8 cellular contexts compared by ENCODE assay signal in the genomic region with DNA sequence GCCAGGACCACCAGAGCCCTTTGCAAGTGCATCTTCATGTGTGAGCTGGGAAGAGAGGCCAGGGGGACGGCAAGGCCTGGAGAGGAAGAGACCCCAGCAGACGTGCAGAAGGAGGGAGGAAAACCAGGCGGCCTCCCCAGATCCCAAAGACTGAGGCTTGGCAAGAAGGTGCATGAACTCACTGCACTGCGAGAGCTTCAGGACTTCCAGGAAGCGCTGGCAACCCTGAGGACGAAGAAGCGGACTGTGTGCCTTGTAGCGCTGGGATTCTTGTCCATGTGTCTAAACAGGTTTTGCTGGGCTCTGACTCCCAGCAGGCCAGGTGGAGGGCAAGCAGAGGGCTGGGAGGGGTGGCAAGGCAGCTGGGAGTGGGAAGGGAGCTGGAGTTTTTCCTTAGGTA. TPM values are rescaled to one million over a fixed set of nuclear protein-coding genes. Genes with fewer than 3 reads are reported as not detected.
A peak's percentile ranks its signal among the peaks of the same experiment; 100 is the strongest.
DNase-seq lines count a peak whose midpoint lies in the region; ATAC-seq and TF ChIP-seq lines count a peak whose summit lies in the region.

No MANE protein-coding gene starts in this region.

- H3K4me3 ChIP-seq in ACC112 (ENCODE audit: low read depth, low read length) = peak overlapping the region; percentile 95
- no peak overlapping the region for H3K4me3 ChIP-seq in naive thymus-derived CD4-positive, alpha-beta T cell (ENCODE audit: low read length)

- DNase-seq in chondrocyte (ENCODE audit: low spot score) (no peak), NOMO-1 treated with dmso at 0.1 percent for 144 hours (lab: John Stamatoyannopoulos, UW; ENCODE audit: unreplicated experiment) (no peak)
- DNase-seq in naive thymus-derived CD4-positive, alpha-beta T cell = no peak

- H3K27ac ChIP-seq in ACC112 (ENCODE audit: low read depth, low read length) = peak overlapping the region; percentile 69; the same call in 1 of the 2 replicates
- peak overlapping the region; percentile 84 for H3K27ac ChIP-seq in naive thymus-derived CD4-positive, alpha-beta T cell (ENCODE audit: low read depth, low read length)

- TF ChIP-seq CTCF in chondrocyte (IDR thresholded peaks at IDR 0.05) = no peak

- no peaks in the 10 kb centered on the region for H3K36me3 ChIP-seq in ACC112 (ENCODE audit: insufficient read depth, low read length)
- peaks cover 0 to 3% (median 0%) of the 10 kb centered on the region in 3 experiments for H3K36me3 ChIP-seq in naive thymus-derived CD4-positive, alpha-beta T cell (ENCODE audit: control insufficient read depth in 2 of 3, insufficient read depth in 3 of 3, low read length in 3 of 3)

- H3K4me1 Mint-ChIP-seq in IgD-negative memory B cell = peaks cover 36 to 42% (median 39%) of the 10 kb centered on the region in 3 donors
- peaks cover 72% of the 10 kb centered on the region for H3K4me1 Mint-ChIP-seq in chondrocyte (ENCODE audit: low read depth)
- peaks cover 35 to 55% (median 47%) of the 10 kb centered on the region in 7 donors for H3K4me1 Mint-ChIP-seq in naive thymus-derived CD4-positive, alpha-beta T cell

- H3K27me3 ChIP-seq in ACC112 (ENCODE audit: insufficient read depth, low read length) = no peaks in the 10 kb centered on the region
- no peaks in the 10 kb centered on the region for H3K27me3 ChIP-seq in naive thymus-derived CD4-positive, alpha-beta T cell (ENCODE audit: control insufficient read depth in 2 of 2, insufficient read depth in 2 of 2, low read length in 2 of 2)

- no peaks in the 10 kb centered on the region for H3K36me3 Mint-ChIP-seq in IgD-negative memory B cell
- peaks cover 6% of the 10 kb centered on the region for H3K36me3 Mint-ChIP-seq in chondrocyte (ENCODE audit: low read depth)
- peaks cover 0 to 4% (median 2%) of the 10 kb centered on the region in 5 donors for H3K36me3 Mint-ChIP-seq in naive thymus-derived CD4-positive, alpha-beta T cell

- H2AFZ ChIP-seq in ACC112 (ENCODE audit: low read length, unreplicated experiment) = peak overlapping the region; percentile 11

- intact Hi-C loops in naive thymus-derived CD4-positive, alpha-beta T cell (cut with micrococcal nuclease) = loop anchor here in 1 of 2 donors (10.0 kb wide), 2 partner anchors 686 to 1896 kb away; partner anchors contain the start of genes ALDH6A1 and LIN52

- H3K4me3 Mint-ChIP-seq in IgD-negative memory B cell (peak overlapping the region; percentile 77 to 97 (median 80)), chondrocyte (ENCODE audit: unreplicated experiment) (peak overlapping the region; percentile 80)
- peak overlapping the region; percentile 80 to 99 (median 88) for H3K4me3 Mint-ChIP-seq in naive thymus-derived CD4-positive, alpha-beta T cell

- peak overlapping the region; percentile 23 to 91 (median 46) for H3K27ac Mint-ChIP-seq in IgD-negative memory B cell
- peak overlapping the region; percentile 97 for H3K27ac Mint-ChIP-seq in chondrocyte (ENCODE audit: unreplicated experiment)
- peak overlapping the region in 8 of 9 donors; percentile 12 to 97 (median 85) for H3K27ac Mint-ChIP-seq in naive thymus-derived CD4-positive, alpha-beta T cell

- no peaks in the 10 kb centered on the region for H3K9me3 ChIP-seq in naive thymus-derived CD4-positive, alpha-beta T cell (ENCODE audit: control insufficient read depth in 2 of 3, low read length in 3 of 3)

- peaks cover 37% of the 10 kb centered on the region for H3K4me1 ChIP-seq in ACC112 (ENCODE audit: control insufficient read depth, insufficient read depth, low read length, unreplicated experiment)
- peaks cover 14 to 27% of the 10 kb centered on the region in 2 donors for H3K4me1 ChIP-seq in naive thymus-derived CD4-positive, alpha-beta T cell (ENCODE audit: control insufficient read depth in 2 of 2, insufficient read depth in 2 of 2, low read length in 2 of 2)

- H3K79me2 ChIP-seq in ACC112 (ENCODE audit: control insufficient read depth, insufficient read depth, low read length, unreplicated experiment) = no peaks in the 10 kb centered on the region

- ATAC-seq in naive thymus-derived CD4-positive, alpha-beta T cell = no peak
- ATAC-seq in HG03159 (IDR thresholded peaks at IDR 0.05; ENCODE audit: unreplicated experiment) (no peak), HG03039 (IDR thresholded peaks at IDR 0.05; ENCODE audit: unreplicated experiment) (no peak), HG03095 (IDR thresholded peaks at IDR 0.05; ENCODE audit: unreplicated experiment) (no peak)

- H3K9me3 Mint-ChIP-seq in IgD-negative memory B cell = no peaks in the 10 kb centered on the region
- H3K9me3 Mint-ChIP-seq in chondrocyte (ENCODE audit: low read depth) = no peaks in the 10 kb centered on the region
- peaks cover 0 to 3% (median 0%) of the 10 kb centered on the region in 11 donors for H3K9me3 Mint-ChIP-seq in naive thymus-derived CD4-positive, alpha-beta T cell

- POLR2A ChIA-PET in naive thymus-derived CD4-positive, alpha-beta T cell (lab: Charles Lee) = interaction anchor here (0.6 to 1.0 kb wide), 2 partner anchors 8 to 1627 kb away, joined by 3 read pairs; no protein-coding TSS in a partner anchor

- H3K27me3 Mint-ChIP-seq in IgD-negative memory B cell = no peaks in the 10 kb centered on the region
- H3K27me3 Mint-ChIP-seq in chondrocyte (ENCODE audit: low read depth) = no peaks in the 10 kb centered on the region
- peaks cover 0 to 27% (median 0%) of the 10 kb centered on the region in 5 donors for H3K27me3 Mint-ChIP-seq in naive thymus-derived CD4-positive, alpha-beta T cell

- CTCF ChIA-PET in naive thymus-derived CD4-positive, alpha-beta T cell (lab: Charles Lee) = interaction anchor here (0.6 to 7.8 kb wide), 4 partner anchors 17 to 270 kb away, joined by 3 to 73 read pairs (median 22); no protein-coding TSS in a partner anchor

RNA-seq across cellular contexts. Expression of gene TGFB3, which starts 0.9 kb away (rescaled TPM):
- polyA plus RNA-seq in IgD-negative memory B cell = 0.43 TPM
- total RNA-seq in chondrocyte = 200 to 223 TPM (median 222 TPM) in 3 replicates
- 10 to 100 TPM in 3 of 5 experiments, 1 to 10 TPM in 2; 2.2 to 14.3 (median 10.1) TPM for total RNA-seq in naive thymus-derived CD4-positive, alpha-beta T cell
- under 1 TPM in 1 of 2 donors, not detected in 1; 0.58 TPM for polyA plus RNA-seq in naive thymus-derived CD4-positive, alpha-beta T cell

RNA-seq across cellular contexts. Expression of gene IFT43, which starts 4.7 kb away (rescaled TPM):
- polyA plus RNA-seq in IgD-negative memory B cell = 13.2 TPM
- 25.0 to 28.6 TPM (median 28.2 TPM) in 3 replicates for total RNA-seq in chondrocyte
- total RNA-seq in naive thymus-derived CD4-positive, alpha-beta T cell = 10 to 100 TPM in 4 of 5 experiments, 1 to 10 TPM in 1; 4.6 to 16.9 (median 15.4) TPM
- polyA plus RNA-seq in naive thymus-derived CD4-positive, alpha-beta T cell = 10 to 100 TPM; 13.7 to 19.1 TPM

Comparison
In these comparisons a context has a peak if more than half of its experiments do, and no peak if none do; other contexts are left out.
1. H3K27ac Mint-ChIP-seq: peak in every context shown above with its lines; median percentile 97 in chondrocyte; 85 in naive thymus-derived CD4-positive, alpha-beta T cell; 46 in IgD-negative memory B cell.
2. RNA of gene TGFB3, which starts 0.9 kb away (total RNA-seq): 200 to 223 TPM in chondrocyte; 2.2 to 14.3 TPM in naive thymus-derived CD4-positive, alpha-beta T cell; every median in the first group is over 10 times any median in the second.
3. Peak in every context shown above with its lines, with median percentiles within 50 percentile points of each other: H3K4me3 Mint-ChIP-seq.